ENCODE assay signal across 14 cellular contexts in the genomic region with DNA sequence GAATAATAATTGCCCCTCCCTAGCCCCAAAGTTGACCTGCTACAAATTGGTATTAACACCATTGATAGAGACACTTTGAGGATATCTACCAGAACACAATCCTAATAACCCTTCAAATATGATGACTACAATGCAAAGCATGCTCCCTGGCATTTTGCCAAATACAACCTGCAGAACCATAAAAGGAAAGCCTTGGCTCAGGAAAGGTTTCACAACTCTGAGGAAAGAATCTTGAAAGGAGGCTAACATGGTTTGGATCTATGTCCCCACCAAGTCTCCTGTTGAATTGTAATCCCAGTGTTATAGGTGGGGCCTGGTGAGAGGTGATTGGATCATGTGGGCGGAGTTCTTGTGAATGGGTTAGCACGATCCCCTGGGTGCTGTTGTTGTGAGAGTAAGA.
DNase-seq lines count a peak whose midpoint lies in the region; ATAC-seq and TF ChIP-seq lines count a peak whose summit lies in the region.
"Had no signal": no experiment of that assay in that cellular context is flagged by ENCODE, and none has a peak within 500 bp of the region (broad histone marks: within the 10 kb centered on the region; RNA-seq: fewer than 3 reads in every experiment).

No MANE protein-coding gene starts in this region.

- no peak overlapping the region for H2BK12ac ChIP-seq in trophoblast cell (ENCODE audit: low read length)

- no CpG with 5 or more reads among the region's 2 CpGs for WGBS in trophoblast cell (ENCODE audit: extremely low coverage, insufficient coverage, insufficient read length)

- H3K4me3 ChIP-seq in colonic mucosa = no peak overlapping the region
- no peak overlapping the region for H3K4me3 ChIP-seq in trophoblast cell (ENCODE audit: low read depth, low read length)
- H3K4me3 ChIP-seq: dorsolateral prefrontal cortex, heart right ventricle had no signal

- DNase-seq in NCI-H2029 (lab: John Stamatoyannopoulos, UW) (peak; percentile 19), NCI-H2029 treated with DMSO at 0.1 percent for 48 hours (lab: John Stamatoyannopoulos, UW) (no peak), NCI-H1105 (lab: John Stamatoyannopoulos, UW) (peak; percentile 31), colonic mucosa (peak; percentile 23), trophoblast cell (peak; percentile 35 to 67), T1000 (lab: John Stamatoyannopoulos, UW) (no peak), activated gamma-delta T cell (lab: John Stamatoyannopoulos, UW) (no peak)
- DNase-seq: activated CD4-positive, alpha-beta T cell treated with anti-CD3 and anti-CD28 coated beads, Interleukin-2, amount 10 ng/mL, durations not matched to agents 7 days and 5 days; activated naive CD4-positive, alpha-beta T cell; dorsolateral prefrontal cortex; heart right ventricle; midbrain; posterior cingulate gyrus had no signal

- no peak overlapping the region for H3K9ac ChIP-seq in colonic mucosa (ENCODE audit: low read depth in 2 of 2, low read length in 2 of 2)
- no peak overlapping the region for H3K9ac ChIP-seq in trophoblast cell (ENCODE audit: low read length)

- H3K4me2 ChIP-seq in trophoblast cell (ENCODE audit: low read length) = no peak overlapping the region

- no peak overlapping the region for H3K23ac ChIP-seq in trophoblast cell (ENCODE audit: low read length)

- H3K14ac ChIP-seq in trophoblast cell (ENCODE audit: low read length) = no peak overlapping the region

- no peak for TF ChIP-seq CTCF in colonic mucosa (IDR thresholded peaks at IDR 0.05)

- no peak overlapping the region for H3K18ac ChIP-seq in trophoblast cell (ENCODE audit: low read length)

- H3K4me1 ChIP-seq in colonic mucosa (no peaks in the 10 kb centered on the region), trophoblast cell (ENCODE audit: control insufficient read depth in 1 of 2, insufficient read depth in 2 of 2, low read length in 2 of 2) (no peaks in the 10 kb centered on the region)
- H3K4me1 ChIP-seq: heart right ventricle had no signal

- H3K27ac ChIP-seq in colonic mucosa (no peak overlapping the region), trophoblast cell (ENCODE audit: low read depth, low read length) (no peak overlapping the region)
- H3K27ac ChIP-seq: dorsolateral prefrontal cortex, heart right ventricle had no signal

- no peak for ATAC-seq in GM21423 (IDR thresholded peaks at IDR 0.05; ENCODE audit: unreplicated experiment)
- ATAC-seq: heart right ventricle had no signal

- H3K4ac ChIP-seq in trophoblast cell (ENCODE audit: low read depth, low read length) = no peak overlapping the region

- intact Hi-C loops in colonic mucosa (cut with DNase I) = no loop called here

- H4K12ac ChIP-seq in trophoblast cell (ENCODE audit: low read depth, low read length) = no peak overlapping the region

- H3K9me3 ChIP-seq in colonic mucosa (no peaks in the 10 kb centered on the region), trophoblast cell (ENCODE audit: insufficient read depth, low read depth, low read length) (no peaks in the 10 kb centered on the region)
- H3K9me3 ChIP-seq: heart right ventricle had no signal

- no peaks in the 10 kb centered on the region for H3K27me3 ChIP-seq in colonic mucosa
- no peaks in the 10 kb centered on the region for H3K27me3 ChIP-seq in trophoblast cell (ENCODE audit: insufficient read depth, low read length)
- H3K27me3 ChIP-seq: heart right ventricle had no signal

- no peaks in the 10 kb centered on the region for H3K79me1 ChIP-seq in trophoblast cell (ENCODE audit: low read length)

- H4K8ac ChIP-seq in trophoblast cell (ENCODE audit: low read depth, low read length) = no peak overlapping the region

- no peaks in the 10 kb centered on the region for H3K79me2 ChIP-seq in trophoblast cell (ENCODE audit: control insufficient read depth, insufficient read depth, low read length, poor library complexity)

- no peak overlapping the region for H2AFZ ChIP-seq in trophoblast cell (ENCODE audit: insufficient read depth, low read length, poor library complexity)

- no peak overlapping the region for H4K91ac ChIP-seq in trophoblast cell (ENCODE audit: low read depth, low read length)

- no peak overlapping the region for H2AK5ac ChIP-seq in trophoblast cell (ENCODE audit: low read length)

- no peaks in the 10 kb centered on the region for H3K36me3 ChIP-seq in colonic mucosa
- no peaks in the 10 kb centered on the region for H3K36me3 ChIP-seq in trophoblast cell (ENCODE audit: control insufficient read depth in 1 of 2, insufficient read depth in 2 of 2, low read length in 2 of 2)
- H3K36me3 ChIP-seq: heart right ventricle had no signal

- no peak overlapping the region for H2BK5ac ChIP-seq in trophoblast cell (ENCODE audit: low read depth, low read length, poor library complexity)

- H2BK120ac ChIP-seq in trophoblast cell (ENCODE audit: insufficient read depth, low read length, poor library complexity) = no peak overlapping the region

Comparison
In these comparisons a context has a peak if more than half of its experiments do, and no peak if none do; other contexts are left out.
1. DNase-seq: peak in NCI-H2029 (single experiment), NCI-H1105 (single experiment), colonic mucosa (single experiment) and trophoblast cell (2 of 2); none in NCI-H2029 treated with DMSO at 0.1 percent for 48 hours (single experiment), T1000 (single experiment) and activated gamma-delta T cell (single experiment).